In genomic region chr2:26172866-26173595, GRCh38 we compare ENCODE assay signal across 8 cellular contexts. TPM values are rescaled to one million over a fixed set of nuclear protein-coding genes. Genes with fewer than 3 reads are reported as not detected.
DNase-seq lines count a peak whose midpoint lies in the region.

GAREM2 (plus strand) TSS chr2:26173088; CDS start chr2:26173221, 133 bp downstream.

- H3K27me3 Mint-ChIP-seq in activated T-cell treated with anti-CD3 and anti-CD28 coated beads, Interleukin-2, amount 50 U/mL, for 24 hours = peaks cover 48% of the 10 kb centered on the region
- peaks cover 36% of the 10 kb centered on the region for H3K27me3 Mint-ChIP-seq in activated T-helper 2 cell treated with anti-CD3 and anti-CD28 coated beads, Interferon-gamma antibody, Interleukin-2, Interleukin-4, amounts not matched to agents 10 μg/mL and 5 μg/mL and 100 μg/mL, durations not matched to agents 14 hours and 24 hours and 36 hours (ENCODE audit: low read depth)

- peaks cover 2% of the 10 kb centered on the region for H3K9me3 ChIP-seq in iPS-18c (ENCODE audit: control insufficient read depth, insufficient read depth, low read length)

- H3K4me3 ChIP-seq in iPS-18c (ENCODE audit: insufficient read depth, low read depth, low read length) = peak within 1 kb of the TSS; percentile 74

- DNase-seq in activated T-cell treated with anti-CD3 and anti-CD28 coated beads, Interleukin-2, amount 50 U/mL, for 24 hours = no peak
- no peak for DNase-seq in activated T-cell treated with anti-CD3 and anti-CD28 coated beads for 4 hours
- no peak for DNase-seq in activated T-helper 2 cell treated with anti-CD3 and anti-CD28 coated beads, Interferon-gamma antibody, Interleukin-2, Interleukin-4, amounts not matched to agents 10 μg/mL and 5 μg/mL and 100 μg/mL, durations not matched to agents 14 hours and 24 hours and 36 hours (ENCODE audit: low spot score)
- DNase-seq in substantia nigra (lab: John Stamatoyannopoulos, UW) = peak in 3 of 49 donors; percentile 26 to 48 (median 34)
- no peak for DNase-seq in NCI-H1436 treated with DMSO at 0.1 percent for 48 hours (lab: John Stamatoyannopoulos, UW)
- DNase-seq in T-helper 9 cell = no peak
- no peak for DNase-seq in activated CD4-positive, alpha-beta T cell treated with anti-CD3 and anti-CD28 coated beads, Interleukin-2, amount 50 U/mL, for 48 hours

- H3K4me3 Mint-ChIP-seq in activated T-cell treated with anti-CD3 and anti-CD28 coated beads, Interleukin-2, amount 50 U/mL, for 24 hours = peak within 1 kb of the TSS; percentile 74
- H3K4me3 Mint-ChIP-seq in activated T-helper 2 cell treated with anti-CD3 and anti-CD28 coated beads, Interferon-gamma antibody, Interleukin-2, Interleukin-4, amounts not matched to agents 10 μg/mL and 5 μg/mL and 100 μg/mL, durations not matched to agents 14 hours and 24 hours and 36 hours (ENCODE audit: low read depth) = peak within 1 kb of the TSS; percentile 88

- H3K36me3 Mint-ChIP-seq in activated T-cell treated with anti-CD3 and anti-CD28 coated beads, Interleukin-2, amount 50 U/mL, for 24 hours (ENCODE audit: low read depth) = no peaks in the 10 kb centered on the region
- no peaks in the 10 kb centered on the region for H3K36me3 Mint-ChIP-seq in activated T-helper 2 cell treated with anti-CD3 and anti-CD28 coated beads, Interferon-gamma antibody, Interleukin-2, Interleukin-4, amounts not matched to agents 10 μg/mL and 5 μg/mL and 100 μg/mL, durations not matched to agents 14 hours and 24 hours and 36 hours (ENCODE audit: low read depth)

- H3K27ac ChIP-seq in substantia nigra (ENCODE audit: low read depth, low read length, poor library complexity, severe bottlenecking) = peak within 1 kb of the TSS; percentile 53

- peak within 1 kb of the TSS; percentile 76 for H3K27ac Mint-ChIP-seq in activated T-cell treated with anti-CD3 and anti-CD28 coated beads, Interleukin-2, amount 50 U/mL, for 24 hours
- no peak within 1 kb of the TSS for H3K27ac Mint-ChIP-seq in activated T-helper 2 cell treated with anti-CD3 and anti-CD28 coated beads, Interferon-gamma antibody, Interleukin-2, Interleukin-4, amounts not matched to agents 10 μg/mL and 5 μg/mL and 100 μg/mL, durations not matched to agents 14 hours and 24 hours and 36 hours

- H3K4me1 Mint-ChIP-seq in activated T-cell treated with anti-CD3 and anti-CD28 coated beads, Interleukin-2, amount 50 U/mL, for 24 hours (ENCODE audit: low read depth) = peaks cover 13% of the 10 kb centered on the region
- peaks cover 7% of the 10 kb centered on the region for H3K4me1 Mint-ChIP-seq in activated T-helper 2 cell treated with anti-CD3 and anti-CD28 coated beads, Interferon-gamma antibody, Interleukin-2, Interleukin-4, amounts not matched to agents 10 μg/mL and 5 μg/mL and 100 μg/mL, durations not matched to agents 14 hours and 24 hours and 36 hours (ENCODE audit: low read depth)

- no peaks in the 10 kb centered on the region for H3K9me3 Mint-ChIP-seq in activated T-cell treated with anti-CD3 and anti-CD28 coated beads, Interleukin-2, amount 50 U/mL, for 24 hours
- H3K9me3 Mint-ChIP-seq in activated T-helper 2 cell treated with anti-CD3 and anti-CD28 coated beads, Interferon-gamma antibody, Interleukin-2, Interleukin-4, amounts not matched to agents 10 μg/mL and 5 μg/mL and 100 μg/mL, durations not matched to agents 14 hours and 24 hours and 36 hours = no peaks in the 10 kb centered on the region

- intact Hi-C loops in activated T-helper 2 cell treated with anti-CD3 and anti-CD28 coated beads, Interferon-gamma antibody, Interleukin-2, Interleukin-4, amounts not matched to agents 10 μg/mL and 5 μg/mL and 100 μg/mL, durations not matched to agents 14 hours and 24 hours and 36 hours (cut with micrococcal nuclease) = loop anchor here (5.0 to 10.0 kb wide), 2 partner anchors 159 to 302 kb away; partner anchors contain the start of gene OTOF

RNA-seq across cellular contexts. Expression of gene GAREM2, which starts in this region (rescaled TPM):
- total RNA-seq in activated T-helper 2 cell treated with anti-CD3 and anti-CD28 coated beads, Interferon-gamma antibody, Interleukin-2, Interleukin-4, amounts not matched to agents 10 μg/mL and 5 μg/mL and 100 μg/mL, durations not matched to agents 14 hours and 24 hours and 36 hours = 3.9 and 5.9 TPM in 2 replicates
